1 cellular context compared by ENCODE assay signal in genomic region chr11:46649180-46649738, GRCh38.
TF ChIP-seq lines count a peak whose summit lies in the region.

No MANE protein-coding gene starts in this region.

TF ChIP-seq in GM23338, 12 proteins besides CTCF, POLR2A, EP300 and RAD21 (continued from another document):
- TF ChIP-seq, protein P1, sequence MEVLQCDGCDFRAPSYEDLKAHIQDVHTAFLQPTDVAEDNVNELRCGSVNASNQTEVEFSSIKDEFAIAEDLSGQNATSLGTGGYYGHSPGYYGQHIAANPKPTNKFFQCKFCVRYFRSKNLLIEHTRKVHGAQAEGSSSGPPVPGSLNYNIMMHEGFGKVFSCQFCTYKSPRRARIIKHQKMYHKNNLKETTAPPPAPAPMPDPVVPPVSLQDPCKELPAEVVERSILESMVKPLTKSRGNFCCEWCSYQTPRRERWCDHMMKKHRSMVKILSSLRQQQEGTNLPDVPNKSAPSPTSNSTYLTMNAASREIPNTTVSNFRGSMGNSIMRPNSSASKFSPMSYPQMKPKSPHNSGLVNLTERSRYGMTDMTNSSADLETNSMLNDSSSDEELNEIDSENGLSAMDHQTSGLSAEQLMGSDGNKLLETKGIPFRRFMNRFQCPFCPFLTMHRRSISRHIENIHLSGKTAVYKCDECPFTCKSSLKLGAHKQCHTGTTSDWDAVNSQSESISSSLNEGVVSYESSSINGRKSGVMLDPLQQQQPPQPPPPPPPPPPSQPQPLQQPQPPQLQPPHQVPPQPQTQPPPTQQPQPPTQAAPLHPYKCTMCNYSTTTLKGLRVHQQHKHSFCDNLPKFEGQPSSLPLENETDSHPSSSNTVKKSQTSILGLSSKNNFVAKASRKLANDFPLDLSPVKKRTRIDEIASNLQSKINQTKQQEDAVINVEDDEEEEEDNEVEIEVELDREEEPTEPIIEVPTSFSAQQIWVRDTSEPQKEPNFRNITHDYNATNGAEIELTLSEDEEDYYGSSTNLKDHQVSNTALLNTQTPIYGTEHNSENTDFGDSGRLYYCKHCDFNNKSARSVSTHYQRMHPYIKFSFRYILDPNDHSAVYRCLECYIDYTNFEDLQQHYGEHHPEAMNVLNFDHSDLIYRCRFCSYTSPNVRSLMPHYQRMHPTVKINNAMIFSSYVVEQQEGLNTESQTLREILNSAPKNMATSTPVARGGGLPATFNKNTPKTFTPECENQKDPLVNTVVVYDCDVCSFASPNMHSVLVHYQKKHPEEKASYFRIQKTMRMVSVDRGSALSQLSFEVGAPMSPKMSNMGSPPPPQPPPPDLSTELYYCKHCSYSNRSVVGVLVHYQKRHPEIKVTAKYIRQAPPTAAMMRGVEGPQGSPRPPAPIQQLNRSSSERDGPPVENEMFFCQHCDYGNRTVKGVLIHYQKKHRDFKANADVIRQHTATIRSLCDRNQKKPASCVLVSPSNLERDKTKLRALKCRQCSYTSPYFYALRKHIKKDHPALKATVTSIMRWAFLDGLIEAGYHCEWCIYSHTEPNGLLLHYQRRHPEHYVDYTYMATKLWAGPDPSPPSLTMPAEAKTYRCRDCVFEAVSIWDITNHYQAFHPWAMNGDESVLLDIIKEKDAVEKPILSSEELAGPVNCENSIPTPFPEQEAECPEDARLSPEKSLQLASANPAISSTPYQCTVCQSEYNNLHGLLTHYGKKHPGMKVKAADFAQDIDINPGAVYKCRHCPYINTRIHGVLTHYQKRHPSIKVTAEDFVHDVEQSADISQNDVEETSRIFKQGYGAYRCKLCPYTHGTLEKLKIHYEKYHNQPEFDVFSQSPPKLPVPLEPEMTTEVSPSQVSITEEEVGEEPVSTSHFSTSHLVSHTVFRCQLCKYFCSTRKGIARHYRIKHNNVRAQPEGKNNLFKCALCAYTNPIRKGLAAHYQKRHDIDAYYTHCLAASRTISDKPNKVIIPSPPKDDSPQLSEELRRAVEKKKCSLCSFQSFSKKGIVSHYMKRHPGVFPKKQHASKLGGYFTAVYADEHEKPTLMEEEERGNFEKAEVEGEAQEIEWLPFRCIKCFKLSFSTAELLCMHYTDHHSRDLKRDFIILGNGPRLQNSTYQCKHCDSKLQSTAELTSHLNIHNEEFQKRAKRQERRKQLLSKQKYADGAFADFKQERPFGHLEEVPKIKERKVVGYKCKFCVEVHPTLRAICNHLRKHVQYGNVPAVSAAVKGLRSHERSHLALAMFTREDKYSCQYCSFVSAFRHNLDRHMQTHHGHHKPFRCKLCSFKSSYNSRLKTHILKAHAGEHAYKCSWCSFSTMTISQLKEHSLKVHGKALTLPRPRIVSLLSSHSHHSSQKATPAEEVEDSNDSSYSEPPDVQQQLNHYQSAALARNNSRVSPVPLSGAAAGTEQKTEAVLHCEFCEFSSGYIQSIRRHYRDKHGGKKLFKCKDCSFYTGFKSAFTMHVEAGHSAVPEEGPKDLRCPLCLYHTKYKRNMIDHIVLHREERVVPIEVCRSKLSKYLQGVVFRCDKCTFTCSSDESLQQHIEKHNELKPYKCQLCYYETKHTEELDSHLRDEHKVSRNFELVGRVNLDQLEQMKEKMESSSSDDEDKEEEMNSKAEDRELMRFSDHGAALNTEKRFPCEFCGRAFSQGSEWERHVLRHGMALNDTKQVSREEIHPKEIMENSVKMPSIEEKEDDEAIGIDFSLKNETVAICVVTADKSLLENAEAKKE (CRISPR knock-in tag; IDR thresholded peaks at IDR 0.05), result no peak
- TF ChIP-seq EZH2phosphoT487 (IDR thresholded peaks at IDR 0.05; ENCODE audit: unreplicated experiment), result no peak
- no peak for TF ChIP-seq POLR2AphosphoS5 (IDR thresholded peaks at IDR 0.05; ENCODE audit: low read depth)
- TF ChIP-seq ZNF331 (CRISPR knock-in tag; IDR thresholded peaks at IDR 0.05; ENCODE audit: low read depth), result no peak
- no peak for TF ChIP-seq NANOG (IDR thresholded peaks at IDR 0.05; ENCODE audit: borderline replicate concordance)
- no peak for TF ChIP-seq EZH2 (IDR thresholded peaks at IDR 0.05; ENCODE audit: low read depth, unreplicated experiment)
- no peak for TF ChIP-seq CREB1 (CRISPR knock-in tag; IDR thresholded peaks at IDR 0.05; ENCODE audit: low read depth)
- TF ChIP-seq, protein P2, sequence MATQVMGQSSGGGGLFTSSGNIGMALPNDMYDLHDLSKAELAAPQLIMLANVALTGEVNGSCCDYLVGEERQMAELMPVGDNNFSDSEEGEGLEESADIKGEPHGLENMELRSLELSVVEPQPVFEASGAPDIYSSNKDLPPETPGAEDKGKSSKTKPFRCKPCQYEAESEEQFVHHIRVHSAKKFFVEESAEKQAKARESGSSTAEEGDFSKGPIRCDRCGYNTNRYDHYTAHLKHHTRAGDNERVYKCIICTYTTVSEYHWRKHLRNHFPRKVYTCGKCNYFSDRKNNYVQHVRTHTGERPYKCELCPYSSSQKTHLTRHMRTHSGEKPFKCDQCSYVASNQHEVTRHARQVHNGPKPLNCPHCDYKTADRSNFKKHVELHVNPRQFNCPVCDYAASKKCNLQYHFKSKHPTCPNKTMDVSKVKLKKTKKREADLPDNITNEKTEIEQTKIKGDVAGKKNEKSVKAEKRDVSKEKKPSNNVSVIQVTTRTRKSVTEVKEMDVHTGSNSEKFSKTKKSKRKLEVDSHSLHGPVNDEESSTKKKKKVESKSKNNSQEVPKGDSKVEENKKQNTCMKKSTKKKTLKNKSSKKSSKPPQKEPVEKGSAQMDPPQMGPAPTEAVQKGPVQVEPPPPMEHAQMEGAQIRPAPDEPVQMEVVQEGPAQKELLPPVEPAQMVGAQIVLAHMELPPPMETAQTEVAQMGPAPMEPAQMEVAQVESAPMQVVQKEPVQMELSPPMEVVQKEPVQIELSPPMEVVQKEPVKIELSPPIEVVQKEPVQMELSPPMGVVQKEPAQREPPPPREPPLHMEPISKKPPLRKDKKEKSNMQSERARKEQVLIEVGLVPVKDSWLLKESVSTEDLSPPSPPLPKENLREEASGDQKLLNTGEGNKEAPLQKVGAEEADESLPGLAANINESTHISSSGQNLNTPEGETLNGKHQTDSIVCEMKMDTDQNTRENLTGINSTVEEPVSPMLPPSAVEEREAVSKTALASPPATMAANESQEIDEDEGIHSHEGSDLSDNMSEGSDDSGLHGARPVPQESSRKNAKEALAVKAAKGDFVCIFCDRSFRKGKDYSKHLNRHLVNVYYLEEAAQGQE (IDR thresholded peaks at IDR 0.05; ENCODE audit: unreplicated experiment), result no peak
- TF ChIP-seq JUNB (IDR thresholded peaks at IDR 0.05; ENCODE audit: unreplicated experiment), result no peak
- TF ChIP-seq, protein P3, sequence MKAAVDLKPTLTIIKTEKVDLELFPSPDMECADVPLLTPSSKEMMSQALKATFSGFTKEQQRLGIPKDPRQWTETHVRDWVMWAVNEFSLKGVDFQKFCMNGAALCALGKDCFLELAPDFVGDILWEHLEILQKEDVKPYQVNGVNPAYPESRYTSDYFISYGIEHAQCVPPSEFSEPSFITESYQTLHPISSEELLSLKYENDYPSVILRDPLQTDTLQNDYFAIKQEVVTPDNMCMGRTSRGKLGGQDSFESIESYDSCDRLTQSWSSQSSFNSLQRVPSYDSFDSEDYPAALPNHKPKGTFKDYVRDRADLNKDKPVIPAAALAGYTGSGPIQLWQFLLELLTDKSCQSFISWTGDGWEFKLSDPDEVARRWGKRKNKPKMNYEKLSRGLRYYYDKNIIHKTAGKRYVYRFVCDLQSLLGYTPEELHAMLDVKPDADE (IDR thresholded peaks at IDR 0.05), result no peak
